Comparison of ENCODE assay signal across 12 cellular contexts in genomic region chr15:35496585-35496984, GRCh38.
DNase-seq lines count a peak whose midpoint lies in the region; ATAC-seq and TF ChIP-seq lines count a peak whose summit lies in the region.
"Had no signal": no experiment of that assay in that cellular context is flagged by ENCODE, and none has a peak within 500 bp of the region (broad histone marks: within the 10 kb centered on the region; RNA-seq: fewer than 3 reads in every experiment).

No MANE protein-coding gene starts in this region.

- no peaks in the 10 kb centered on the region for H3K4me1 Mint-ChIP-seq in nephron progenitor cell

- no peak overlapping the region for H3K4me3 Mint-ChIP-seq in nephron progenitor cell

- H3K27ac Mint-ChIP-seq in nephron progenitor cell: peak overlapping the region; percentile 9

- DNase-seq in nephron progenitor cell (no peak), amygdala (lab: John Stamatoyannopoulos, UW) (no peak), NCI-H2171 (lab: John Stamatoyannopoulos, UW) (no peak), inferior parietal cortex (ENCODE audit: extremely low spot score) (no peak), T-helper 9 cell (no peak)
- DNase-seq: activated CD4-positive, alpha-beta T cell treated with anti-CD3 and anti-CD28 coated beads for 4 hours; KG1; small intestine had no signal

- ATAC-seq in GM19035 (IDR thresholded peaks at IDR 0.05; ENCODE audit: unreplicated experiment): peak; percentile 100
- peak; percentile 96 for ATAC-seq in HG02571 (IDR thresholded peaks at IDR 0.05; ENCODE audit: unreplicated experiment)
- ATAC-seq in HG03457 (IDR thresholded peaks at IDR 0.05; ENCODE audit: unreplicated experiment): peak; percentile 97
- ATAC-seq: Panc1 had no signal

- H3K27me3 Mint-ChIP-seq in nephron progenitor cell (ENCODE audit: low read depth, poor library complexity): no peaks in the 10 kb centered on the region

- H3K9me3 Mint-ChIP-seq in nephron progenitor cell: no peaks in the 10 kb centered on the region

- H3K36me3 Mint-ChIP-seq in nephron progenitor cell (ENCODE audit: low read depth): no peaks in the 10 kb centered on the region

- TF ChIP-seq CTCF in nephron progenitor cell (IDR thresholded peaks at IDR 0.05): no peak
